ENCODE assay signal across 17 cellular contexts in the genomic region with DNA sequence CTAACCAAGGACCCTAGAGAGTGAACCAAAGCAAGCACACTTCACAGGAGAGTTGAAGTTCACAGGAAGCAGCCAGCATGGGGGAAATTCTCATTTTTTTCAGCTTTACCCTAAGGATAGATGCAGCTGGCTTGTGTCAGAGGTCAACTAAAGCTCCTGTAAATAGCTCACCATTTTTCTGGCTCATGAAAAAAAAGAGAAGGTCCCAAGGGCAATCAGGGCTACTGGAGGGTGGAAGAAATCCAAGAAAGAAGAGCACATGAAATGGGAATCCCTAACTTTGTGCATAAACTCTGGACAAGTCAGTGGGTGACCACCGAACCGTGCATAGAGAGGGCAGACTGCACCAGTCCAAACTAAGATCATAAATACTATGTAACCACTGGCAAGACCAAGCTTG. TPM values are rescaled to one million over a fixed set of nuclear protein-coding genes. Genes with fewer than 3 reads are reported as not detected.
"Had no signal": no experiment of that assay in that cellular context is flagged by ENCODE, and none has a peak within 500 bp of the region (broad histone marks: within the 10 kb centered on the region; RNA-seq: fewer than 3 reads in every experiment).

No MANE protein-coding gene starts in this region.

- DNase-seq: activated CD4-positive, alpha-beta T cell treated with anti-CD3 and anti-CD28 coated beads, Interleukin-2, amount 50 U/mL, for 48 hours; activated CD4-positive, CD25-positive, alpha-beta regulatory T cell treated with anti-CD3 and anti-CD28 coated beads, Interleukin-2, amount 50 U/mL, for 72 hours; activated gamma-delta T cell; activated T-cell treated with anti-CD3 and anti-CD28 coated beads, Interleukin-2, amount 50 U/mL, for 48 hours; esophagus squamous epithelium; hippocampal formation; naive thymus-derived CD8-positive, alpha-beta T cell; occipital lobe; upper lobe of right lung had no signal

- H3K36me3 Mint-ChIP-seq: activated naive CD8-positive, alpha-beta T cell; stimulated activated memory B cell treated with anti-CD40 and anti-IgM and Interleukin-4, amounts not matched to agents 10 μg/mL and 1 μg/mL and 100 μg/mL, for 72 hours had no signal

- H3K27ac Mint-ChIP-seq: activated naive CD8-positive, alpha-beta T cell; naive thymus-derived CD8-positive, alpha-beta T cell; stimulated activated memory B cell treated with anti-CD40 and anti-IgM and Interleukin-4, amounts not matched to agents 10 μg/mL and 1 μg/mL and 100 μg/mL, for 72 hours had no signal

- H3K9me3 Mint-ChIP-seq: naive thymus-derived CD8-positive, alpha-beta T cell; stimulated activated memory B cell treated with anti-CD40 and anti-IgM and Interleukin-4, amounts not matched to agents 10 μg/mL and 1 μg/mL and 100 μg/mL, for 72 hours had no signal

- H3K36me3 ChIP-seq: esophagus squamous epithelium, gastroesophageal sphincter, SJSA1, upper lobe of right lung had no signal

- H3K4me3 ChIP-seq: esophagus squamous epithelium, gastroesophageal sphincter, lung, SJSA1, skin epidermis, upper lobe of right lung had no signal

- H3K4me1 Mint-ChIP-seq: naive thymus-derived CD8-positive, alpha-beta T cell; stimulated activated memory B cell treated with anti-CD40 and anti-IgM and Interleukin-4, amounts not matched to agents 10 μg/mL and 1 μg/mL and 100 μg/mL, for 72 hours had no signal

- H3K9me3 ChIP-seq: esophagus squamous epithelium, gastroesophageal sphincter, SJSA1, upper lobe of right lung had no signal

- H3K27me3 ChIP-seq: SJSA1, upper lobe of right lung had no signal

- H3K4me1 ChIP-seq: gastroesophageal sphincter had no signal

- H3K4me3 Mint-ChIP-seq: activated naive CD8-positive, alpha-beta T cell; stimulated activated memory B cell treated with anti-CD40 and anti-IgM and Interleukin-4, amounts not matched to agents 10 μg/mL and 1 μg/mL and 100 μg/mL, for 72 hours had no signal

- H3K27ac ChIP-seq: esophagus squamous epithelium, gastroesophageal sphincter, SJSA1, skin epidermis, upper lobe of right lung had no signal

- FAIRE-seq: bronchial epithelial cell, endometrium had no signal

RNA-seq across cellular contexts. Expression of gene KCNJ15, which starts 58.4 kb away (rescaled TPM):
- total RNA-seq: naive thymus-derived CD8-positive, alpha-beta T cell had no signal
- polyA plus RNA-seq: naive thymus-derived CD8-positive, alpha-beta T cell had no signal
